In the genomic region with DNA sequence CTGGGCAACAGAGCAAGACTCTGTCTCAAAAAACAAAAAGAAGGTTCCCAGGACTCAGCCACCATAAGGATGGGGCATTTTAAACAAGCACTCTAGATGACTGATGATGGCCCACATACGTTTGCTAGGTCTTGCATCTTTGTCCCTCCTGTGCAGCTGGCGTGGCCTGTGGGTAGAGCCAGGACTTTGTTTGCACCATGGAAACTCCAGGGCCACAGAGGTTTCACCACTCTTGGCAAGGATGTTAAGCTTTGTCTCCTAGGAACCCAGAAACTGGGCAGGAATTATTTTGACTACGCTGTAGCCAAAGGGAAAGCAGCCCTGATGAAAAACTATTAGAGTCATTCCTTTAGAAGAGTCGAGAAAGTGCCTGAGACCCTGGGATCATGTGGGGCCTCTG, we compare ENCODE assay signal across 14 cellular contexts. TPM values are rescaled to one million over a fixed set of nuclear protein-coding genes. Genes with fewer than 3 reads are reported as not detected.
DNase-seq lines count a peak whose midpoint lies in the region; ATAC-seq and TF ChIP-seq lines count a peak whose summit lies in the region.
"Had no signal": no experiment of that assay in that cellular context is flagged by ENCODE, and none has a peak within 500 bp of the region (broad histone marks: within the 10 kb centered on the region; RNA-seq: fewer than 3 reads in every experiment).

No MANE protein-coding gene starts in this region.

- no peak overlapping the region for H3K4me3 ChIP-seq in cardiac fibroblast (replicated peaks in 1 of 2; ENCODE audit: low read depth in 2 of 2, low read length in 2 of 2)

- in situ Hi-C loops in G401 (cut with HindIII; ENCODE audit: low sequenced_read_pairs): no loop called here

- ATAC-seq in GM21717 (IDR thresholded peaks at IDR 0.05; ENCODE audit: unreplicated experiment): no peak

- no peak for TF ChIP-seq CTCF in cardiac fibroblast (IDR thresholded peaks at IDR 0.05; ENCODE audit: low read depth, low read length)

- DNase-seq in G401 (ENCODE audit: low spot score) (peak; percentile 15), cardiac fibroblast (ENCODE audit: low read depth in 2 of 2) (peak; percentile 81 to 91), iris pigment epithelial cell (ENCODE audit: low read depth) (peak; percentile 40), renal cortical epithelial cell (ENCODE audit: low read depth) (peak; percentile 51), SW 1271 (lab: John Stamatoyannopoulos, UW) (no peak), kidney glomerular epithelial cell (lab: John Stamatoyannopoulos, UW) (no peak), NAMALWA (ENCODE audit: low spot score) (no peak)
- DNase-seq: activated CD8-positive, alpha-beta memory T cell treated with anti-CD3 and anti-CD28 coated beads for 24 hours; foreskin fibroblast; kidney; occipital lobe; stimulated activated CD4-positive, alpha-beta T cell treated with anti-CD3 and anti-CD28 coated beads, Interleukin-1b, Interleukin-23, amount 100 ng/mL, for 48 hours; T1000 had no signal

RNA-seq across cellular contexts. Expression of gene CALM2, which starts 54.1 kb away (rescaled TPM):
- 657 and 774 TPM in 2 replicates for total RNA-seq in G401 (2014; rRNA removed; shearing (Covaris generic))
- 1,076 and 1,878 TPM in 2 replicates for total RNA-seq in renal cortical epithelial cell

Comparison
In these comparisons a context has a peak if more than half of its experiments do, and no peak if none do; other contexts are left out.
1. DNase-seq: peak in G401 (single experiment), cardiac fibroblast (2 of 2), iris pigment epithelial cell (single experiment) and renal cortical epithelial cell (single experiment); none in SW 1271 (0 of 2), kidney glomerular epithelial cell (single experiment) and NAMALWA (single experiment).